13 cellular contexts compared by ENCODE assay signal in the genomic region with DNA sequence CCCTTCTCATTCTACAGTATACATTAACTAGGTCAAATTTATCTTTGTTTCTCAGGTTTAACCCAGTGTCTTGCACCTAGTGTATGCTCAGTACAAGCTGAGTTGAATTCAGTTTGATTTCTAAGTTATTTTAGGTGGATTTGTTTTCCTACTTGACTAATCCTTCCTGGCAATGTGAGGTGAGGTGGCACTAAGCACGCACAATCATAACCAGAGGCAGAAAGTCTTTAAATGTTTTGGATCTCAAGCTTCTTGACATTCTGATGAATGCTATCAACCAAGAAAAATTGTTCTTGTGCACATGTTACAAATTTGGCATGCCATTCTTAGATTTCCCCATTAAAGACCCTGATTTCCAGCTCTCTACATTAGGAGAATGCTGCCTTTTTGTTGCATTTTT. TPM values are rescaled to one million over a fixed set of nuclear protein-coding genes. Genes with fewer than 3 reads are reported as not detected.
DNase-seq lines count a peak whose midpoint lies in the region; ATAC-seq, FAIRE-seq and TF ChIP-seq lines count a peak whose summit lies in the region.
"Had no signal": no experiment of that assay in that cellular context is flagged by ENCODE, and none has a peak within 500 bp of the region (broad histone marks: within the 10 kb centered on the region; RNA-seq: fewer than 3 reads in every experiment).

No MANE protein-coding gene starts in this region.

- no peak for TF ChIP-seq POLR2A in K562 (conservative IDR thresholded peaks at IDR 0.05)

- peak overlapping the region; percentile 6 for H3K4me3 Mint-ChIP-seq in CD4-positive, alpha-beta T cell
- H3K4me3 Mint-ChIP-seq in HFFc6 (peak overlapping the region; percentile 95), nephron (peak overlapping the region; percentile 61 to 71 (median 63))

- peaks cover 26% of the 10 kb centered on the region for H4K20me1 ChIP-seq in K562 (replicated peaks; ENCODE audit: control insufficient read depth, insufficient read depth, low read length)

- no peaks in the 10 kb centered on the region for H3K27me3 ChIP-seq in CD4-positive, alpha-beta T cell (ENCODE audit: control insufficient read depth, insufficient read depth, low read length)
- H3K27me3 ChIP-seq in K562 (ENCODE audit: control insufficient read depth in 2 of 2, insufficient read depth in 2 of 2, low read length in 2 of 2) = no peaks in the 10 kb centered on the region

- H3K9me3 ChIP-seq in CD4-positive, alpha-beta T cell (ENCODE audit: control insufficient read depth, low read length) = no peaks in the 10 kb centered on the region
- H3K9me3 ChIP-seq in K562 (replicated peaks; ENCODE audit: control insufficient read depth, insufficient read depth, low read depth, low read length) = no peaks in the 10 kb centered on the region
- H3K9me3 ChIP-seq: HAP-1 had no signal

- H3K27ac ChIP-seq in CD4-positive, alpha-beta T cell (ENCODE audit: low read depth, low read length) = no peak overlapping the region
- H3K27ac ChIP-seq in K562 (ENCODE audit: extremely low read depth, low read depth, low read length) = no peak overlapping the region
- H3K27ac ChIP-seq: WERI-Rb-1 had no signal

- no peak for TF ChIP-seq RAD21 in K562 (CRISPR knock-in tag; conservative IDR thresholded peaks at IDR 0.05 in 1 of 2, IDR thresholded peaks at IDR 0.05 in 1 of 2)

- H3K4me1 ChIP-seq in K562 (replicated peaks in 1 of 2; ENCODE audit: control insufficient read depth in 2 of 2, insufficient read depth in 2 of 2, low read length in 2 of 2) = peaks cover 8 to 30% of the 10 kb centered on the region in 2 experiments; a peak in 4 of 5 replicates

- H3K9ac ChIP-seq in K562 (ENCODE audit: insufficient read depth in 1 of 2, low read depth in 2 of 2, low read length in 2 of 2) = no peak overlapping the region

- no TSS peak for BruUV-seq in K562 (replicated peaks; lab: Mats Ljungman, UMichigan)

- peaks cover 15% of the 10 kb centered on the region for H3K36me3 Mint-ChIP-seq in CD4-positive, alpha-beta T cell (ENCODE audit: low read depth)
- H3K36me3 Mint-ChIP-seq in HFFc6 (ENCODE audit: low read depth) = peaks cover 11% of the 10 kb centered on the region; the same call in 1 of the 2 replicates
- H3K36me3 Mint-ChIP-seq in nephron (ENCODE audit: low read depth) = no peaks in the 10 kb centered on the region

- no peaks in the 10 kb centered on the region for H3K27me3 Mint-ChIP-seq in CD4-positive, alpha-beta T cell
- H3K27me3 Mint-ChIP-seq in HFFc6 (ENCODE audit: insufficient read depth) (peaks cover 3% of the 10 kb centered on the region), nephron (ENCODE audit: low read depth) (peaks cover 5% of the 10 kb centered on the region)

- POLR2A ChIA-PET in CD4-positive, alpha-beta T cell (lab: Charles Lee) = no interaction called here
- POLR2A ChIA-PET in K562 (lab: Yijun Ruan, JAX) = interaction anchor here (1.2 to 5.0 kb wide), 4 partner anchors 8 to 19 kb away, joined by 5 to 64 read pairs (median 7); no protein-coding TSS in a partner anchor

- CTCF ChIA-PET in CD4-positive, alpha-beta T cell (lab: Charles Lee) = no interaction called here
- CTCF ChIA-PET in K562 (lab: Yijun Ruan, JAX; ENCODE audit: low intra/inter-chr PET ratio) = no interaction called here

- no peak for ATAC-seq in CD4-positive, alpha-beta T cell (ENCODE audit: poor library complexity)
- ATAC-seq in K562 (no peak), HG02884 (IDR thresholded peaks at IDR 0.05; ENCODE audit: unreplicated experiment) (no peak)

- peaks cover 83% of the 10 kb centered on the region for H3K4me1 Mint-ChIP-seq in CD4-positive, alpha-beta T cell (ENCODE audit: low read depth)
- H3K4me1 Mint-ChIP-seq in HFFc6 (ENCODE audit: low read depth) = peaks cover 59% of the 10 kb centered on the region
- peaks cover 45% of the 10 kb centered on the region for H3K4me1 Mint-ChIP-seq in nephron

- no peak for FAIRE-seq in K562 (lab: Jason Lieb, UNC)

- H3K9me1 ChIP-seq in K562 (ENCODE audit: control insufficient read depth, insufficient read depth, low read length) = no peaks in the 10 kb centered on the region

- no peak overlapping the region; the same call in 1 of the 2 replicates for H3K4me3 ChIP-seq in K562
- H3K4me3 ChIP-seq: HAP-1 had no signal

- intact Hi-C loops in CD4-positive, alpha-beta T cell (cut with DNase I, micrococcal nuclease) = loop anchor here (5.0 kb wide), 3 partner anchors 227 to 1293 kb away; partner anchors contain the start of genes CRPPA (in 2 of the 2), AHR (in 1 of the 2) and SNX13 (in 1 of the 2)
- intact Hi-C loops in K562 (cut with micrococcal nuclease) = loop anchor here (5.0 kb wide), 3 partner anchors 48 to 227 kb away; partner anchors contain the start of genes CRPPA and TSPAN13

- WGBS in K562 (ENCODE audit: insufficient coverage, low coverage, missing lambda C conversion rate) = 79% methylated on average over 1 of the region's 1 CpG

- H3K36me3 ChIP-seq in K562 (ENCODE audit: control insufficient read depth, insufficient read depth, low read length) = peaks cover 45% of the 10 kb centered on the region
- H3K36me3 ChIP-seq: HAP-1 had no signal

- no peak overlapping the region for H2AFZ ChIP-seq in K562 (ENCODE audit: low read depth, low read length)

- no peak for TF ChIP-seq CTCF in CD4-positive, alpha-beta T cell (IDR thresholded peaks at IDR 0.05)
- no peak for TF ChIP-seq CTCF in HFFc6 (IDR thresholded peaks at IDR 0.05)
- no peak for TF ChIP-seq CTCF in K562 (IDR thresholded peaks at IDR 0.05 in 2 of 3, conservative IDR thresholded peaks at IDR 0.05 in 1 of 3; ENCODE audit: insufficient read depth in 2 of 3, low read depth in 1 of 3, low read length in 3 of 3)
- no peak for TF ChIP-seq CTCF in nephron (IDR thresholded peaks at IDR 0.05; ENCODE audit: unreplicated experiment in 3 of 3)

- DNase-seq in CD4-positive, alpha-beta T cell = no peak
- DNase-seq in HFFc6 (no peak), K562 (ENCODE audit: extremely low read depth in 1 of 4, low spot score in 3 of 4) (no peak), activated gamma-delta T cell treated with Interleukin-2 at 50 U/mL for 16 hours (no peak), SK-N-DZ (ENCODE audit: low spot score) (no peak), iPS-NIHi11 (ENCODE audit: low spot score) (no peak)
- DNase-seq: activated effector memory CD4-positive, alpha-beta T cell treated with Interleukin-2 at 50 U/mL for 16 hours; hippocampal formation; SHP77 treated with DMSO at 0.1 percent for 48 hours; WERI-Rb-1 had no signal

- in situ Hi-C loops in K562 (cut with MboI) = no loop called here

- H3K79me2 ChIP-seq in K562 (ENCODE audit: control insufficient read depth, insufficient read depth, low read length) = peaks cover 96% of the 10 kb centered on the region

- H3K9me3 Mint-ChIP-seq in CD4-positive, alpha-beta T cell = no peaks in the 10 kb centered on the region
- no peaks in the 10 kb centered on the region for H3K9me3 Mint-ChIP-seq in HFFc6
- H3K9me3 Mint-ChIP-seq in nephron = no peaks in the 10 kb centered on the region

- H3K27ac Mint-ChIP-seq in CD4-positive, alpha-beta T cell = no peak overlapping the region
- peak overlapping the region; percentile 4; the same call in 1 of the 2 replicates for H3K27ac Mint-ChIP-seq in HFFc6
- peak overlapping the region in 2 of 3 experiments; percentile 1 to 20 for H3K27ac Mint-ChIP-seq in nephron

- TF ChIP-seq EP300 in K562 (IDR thresholded peaks at IDR 0.05; ENCODE audit: low read length) = no peak

- H3K4me2 ChIP-seq in K562 (ENCODE audit: insufficient read depth, low read length) = peak overlapping the region; percentile 74; the same call in 1 of the 2 replicates

RNA-seq across cellular contexts. Expression of gene BZW2, which starts 3.2 kb away (rescaled TPM):
- total RNA-seq in CD4-positive, alpha-beta T cell = 10 to 100 TPM; 15.1 to 17.2 TPM
- total RNA-seq in HFFc6 (2021; fragmentation: NEBNext Ultra II Directional; extraction: Animal tissue kit (Norgen Biotek cat#: 25700)) = 100 to 1,000 TPM in 2 of 6 experiments, 10 to 100 TPM in 4; 75.8 to 104 (median 94.5) TPM
- total RNA-seq in K562 (2011; cell fraction: chromatin; rRNA removed; ENCODE audit: low replicate concordance) = 46.8 and 66.2 TPM in 2 replicates
- 32.0 and 35.4 TPM in 2 replicates for total RNA-seq in K562 (2011; cell fraction: nucleolus; rRNA removed)
- 50.6 and 71.3 TPM in 2 replicates for total RNA-seq in K562 (2011; cell fraction: nucleoplasm; rRNA removed)
- total RNA-seq in K562 (2014; rRNA removed) = 133 and 168 TPM in 2 replicates
- 188 and 204 TPM in 2 replicates for total RNA-seq in K562 (2014; rRNA removed; fragmentation: Illumina TruSeq; extraction: Trizol)
- 163 and 167 TPM in 2 replicates for total RNA-seq in K562 (2015; rRNA removed; fragmentation: Illumina TruSeq; extraction: Trizol)
- 146 and 159 TPM in 2 replicates for total RNA-seq in K562 (2021)
- polyA plus RNA-seq in K562 (2011; rRNA removed) = 140 and 155 TPM in 2 replicates
- 65.1 and 82.4 TPM in 2 replicates for polyA plus RNA-seq in K562 (2011; cell fraction: cytosol; rRNA removed)
- polyA plus RNA-seq in K562 (2011; cell fraction: nucleus; rRNA removed) = 52.4 and 74.8 TPM in 2 replicates
- 130 and 147 TPM in 2 replicates for polyA plus RNA-seq in K562 (2012)
- 222 and 244 TPM in 2 replicates for polyA plus RNA-seq in K562 (2014; fragmentation: Illumina TruSeq; extraction: Trizol)
- 100 to 1,000 TPM; 251 to 316 TPM for polyA plus RNA-seq in K562 (2014; fragmentation: Nextera tagmentation; extraction: Ambion mirVana)
- polyA plus RNA-seq in K562 (2014; rRNA removed) = 137 and 173 TPM in 2 replicates
- 77.1 and 82.6 TPM in 2 replicates for polyA minus RNA-seq in K562 (2011; rRNA and poly(A)+ RNA removed)
- polyA minus RNA-seq in K562 (2011; cell fraction: cytosol; rRNA and poly(A)+ RNA removed) = 80.0 and 90.3 TPM in 2 replicates
- 16.7 and 29.4 TPM in 2 replicates for polyA minus RNA-seq in K562 (2011; cell fraction: nucleus; rRNA and poly(A)+ RNA removed)
- polyA plus RNA-seq in SK-N-DZ (2014; cell fraction: cytosol; rRNA removed) = 167 and 193 TPM in 2 replicates
- 87.9 and 91.2 TPM in 2 replicates for polyA plus RNA-seq in SK-N-DZ (2014; cell fraction: nucleus; rRNA removed)

RNA-seq across cellular contexts. Expression of gene ANKMY2, which starts 3.6 kb away (rescaled TPM):
- 1 to 10 TPM; 3.3 to 5.1 TPM for total RNA-seq in CD4-positive, alpha-beta T cell
- 10 to 100 TPM; 21.0 to 26.2 (median 23.4) TPM for total RNA-seq in HFFc6 (2021; fragmentation: NEBNext Ultra II Directional; extraction: Animal tissue kit (Norgen Biotek cat#: 25700))
- total RNA-seq in K562 (2011; cell fraction: chromatin; rRNA removed; ENCODE audit: low replicate concordance) = 32.4 and 48.1 TPM in 2 replicates
- total RNA-seq in K562 (2011; cell fraction: nucleolus; rRNA removed) = 19.8 and 24.7 TPM in 2 replicates
- 20.9 and 23.6 TPM in 2 replicates for total RNA-seq in K562 (2011; cell fraction: nucleoplasm; rRNA removed)
- total RNA-seq in K562 (2014; rRNA removed) (41.1 and 41.4 TPM in 2 replicates), K562 (2014; rRNA removed; fragmentation: Illumina TruSeq; extraction: Trizol) (57.0 and 64.3 TPM in 2 replicates), K562 (2015; rRNA removed; fragmentation: Illumina TruSeq; extraction: Trizol) (48.7 and 52.6 TPM in 2 replicates), K562 (2021) (43.7 and 44.0 TPM in 2 replicates)
- polyA plus RNA-seq in K562 (2011; rRNA removed) (58.5 and 71.5 TPM in 2 replicates), K562 (2014; fragmentation: Illumina TruSeq; extraction: Trizol) (45.7 and 48.8 TPM in 2 replicates), K562 (2014; fragmentation: Nextera tagmentation; extraction: Ambion mirVana) (10 to 100 TPM; 38.9 to 70.3 TPM), K562 (2014; rRNA removed) (45.7 and 48.4 TPM in 2 replicates)
- polyA plus RNA-seq in K562 (2011; cell fraction: cytosol; rRNA removed) = 17.1 and 33.8 TPM in 2 replicates
- polyA plus RNA-seq in K562 (2011; cell fraction: nucleus; rRNA removed) = 37.1 and 45.7 TPM in 2 replicates
- 42.1 and 43.9 TPM in 2 replicates for polyA plus RNA-seq in K562 (2012)
- polyA minus RNA-seq in K562 (2011; rRNA and poly(A)+ RNA removed) = 78.8 and 85.3 TPM in 2 replicates
- 22.1 and 26.2 TPM in 2 replicates for polyA minus RNA-seq in K562 (2011; cell fraction: cytosol; rRNA and poly(A)+ RNA removed)
- 21.3 and 34.0 TPM in 2 replicates for polyA minus RNA-seq in K562 (2011; cell fraction: nucleus; rRNA and poly(A)+ RNA removed)
- 14.6 and 21.9 TPM in 2 replicates for polyA plus RNA-seq in SK-N-DZ (2014; cell fraction: cytosol; rRNA removed)
- polyA plus RNA-seq in SK-N-DZ (2014; cell fraction: nucleus; rRNA removed) = 15.3 and 17.0 TPM in 2 replicates

Comparison
In these comparisons a context has a peak if more than half of its experiments do, and no peak if none do; other contexts are left out.
1. H3K4me3 Mint-ChIP-seq: peak in every context shown above with its lines; median percentile 95 in HFFc6; 63 in nephron; 6 in CD4-positive, alpha-beta T cell.